ENCODE assay signal across 10 cellular contexts in genomic region chr3:17749705-17750293, GRCh38. TPM values are rescaled to one million over a fixed set of nuclear protein-coding genes. Genes with fewer than 3 reads are reported as not detected.
DNase-seq lines count a peak whose midpoint lies in the region; ATAC-seq and TF ChIP-seq lines count a peak whose summit lies in the region.
"Had no signal": no experiment of that assay in that cellular context is flagged by ENCODE, and none has a peak within 500 bp of the region (broad histone marks: within the 10 kb centered on the region; RNA-seq: fewer than 3 reads in every experiment).

No MANE protein-coding gene starts in this region.

- no peaks in the 10 kb centered on the region for H3K27me3 ChIP-seq in naive thymus-derived CD4-positive, alpha-beta T cell (ENCODE audit: control insufficient read depth in 2 of 2, insufficient read depth in 2 of 2, low read length in 2 of 2)
- no peaks in the 10 kb centered on the region for H3K27me3 ChIP-seq in H9 (ENCODE audit: insufficient read depth, low read length)

- CTCF ChIA-PET in naive thymus-derived CD4-positive, alpha-beta T cell (lab: Charles Lee) = no interaction called here

- DNase-seq in T-helper 2 cell treated with Interferon-gamma antibody and Interleukin-4, amounts not matched to agents 5 μg/mL and 100 μg/mL, for 36 hours (ENCODE audit: low spot score) = no peak
- DNase-seq in naive thymus-derived CD4-positive, alpha-beta T cell = no peak
- no peak for DNase-seq in H9
- no peak for DNase-seq in hypothalamus (lab: John Stamatoyannopoulos, UW)
- DNase-seq in posterior cingulate gyrus = no peak
- DNase-seq in NCI-H510A (lab: John Stamatoyannopoulos, UW) = no peak
- DNase-seq: left cardiac atrium, T1000 had no signal

- H3K14ac ChIP-seq in H9 (ENCODE audit: insufficient read depth, low read length) = no peak overlapping the region

- no peak overlapping the region for H3K4me2 ChIP-seq in H9 (ENCODE audit: insufficient read depth, insufficient read length, low read length)

- peak overlapping the region; percentile 18 for H3K4me3 ChIP-seq in naive thymus-derived CD4-positive, alpha-beta T cell (ENCODE audit: low read length)

- no peaks in the 10 kb centered on the region for H3K36me3 ChIP-seq in naive thymus-derived CD4-positive, alpha-beta T cell (ENCODE audit: control insufficient read depth in 2 of 3, insufficient read depth in 3 of 3, low read length in 3 of 3)

- no peak overlapping the region for H2BK5ac ChIP-seq in H9 (ENCODE audit: insufficient read length, low read length)

- no peaks in the 10 kb centered on the region for H3K9me3 Mint-ChIP-seq in T-helper 2 cell treated with Interferon-gamma antibody and Interleukin-4, amounts not matched to agents 5 μg/mL and 100 μg/mL, for 36 hours
- H3K9me3 Mint-ChIP-seq in naive thymus-derived CD4-positive, alpha-beta T cell = no peaks in the 10 kb centered on the region
- H3K9me3 Mint-ChIP-seq in H9 = no peaks in the 10 kb centered on the region

- H3K18ac ChIP-seq in H9 (ENCODE audit: insufficient read length, low read depth, low read length) = no peak overlapping the region

- no peak overlapping the region for H2BK15ac ChIP-seq in H9 (ENCODE audit: low read depth, low read length)

- ATAC-seq in GM18517 (IDR thresholded peaks at IDR 0.05; ENCODE audit: unreplicated experiment) = peak; percentile 41
- ATAC-seq in HG02610 (IDR thresholded peaks at IDR 0.05; ENCODE audit: unreplicated experiment) = peak; percentile 25
- ATAC-seq in naive thymus-derived CD4-positive, alpha-beta T cell = peak; percentile 41

- H4K20me1 ChIP-seq in H9 (ENCODE audit: control insufficient read depth, insufficient read depth, insufficient read length) = no peaks in the 10 kb centered on the region

- H2BK12ac ChIP-seq in H9 (ENCODE audit: insufficient read length, low read depth, low read length) = no peak overlapping the region

- H2AK5ac ChIP-seq in H9 (ENCODE audit: insufficient read length, low read length) = no peak overlapping the region

- TF ChIP-seq CTCF in H9 (conservative IDR thresholded peaks at IDR 0.05) = no peak

- H3K9ac ChIP-seq in H9 (ENCODE audit: extremely low read depth, insufficient read length, low read length) = no peak overlapping the region

- H3K36me3 Mint-ChIP-seq in T-helper 2 cell treated with Interferon-gamma antibody and Interleukin-4, amounts not matched to agents 5 μg/mL and 100 μg/mL, for 36 hours (ENCODE audit: low read depth) = no peaks in the 10 kb centered on the region
- H3K36me3 Mint-ChIP-seq in naive thymus-derived CD4-positive, alpha-beta T cell = peaks cover 0 to 1% (median 0%) of the 10 kb centered on the region in 5 donors
- H3K36me3 Mint-ChIP-seq in H9 (ENCODE audit: insufficient read depth in 1 of 3, low read depth in 3 of 3) = no peaks in the 10 kb centered on the region

- no CpG with 5 or more reads among the region's 3 CpGs for WGBS in H9 (ENCODE audit: extremely low coverage, insufficient read length, low lambda C conversion rate)

- H4K91ac ChIP-seq in H9 (ENCODE audit: insufficient read length, low read depth, low read length) = no peak overlapping the region

- peak overlapping the region; percentile 63 for H3K27ac Mint-ChIP-seq in T-helper 2 cell treated with Interferon-gamma antibody and Interleukin-4, amounts not matched to agents 5 μg/mL and 100 μg/mL, for 36 hours
- peak overlapping the region; percentile 4 to 93 (median 64) for H3K27ac Mint-ChIP-seq in naive thymus-derived CD4-positive, alpha-beta T cell
- no peak overlapping the region; a peak in 1 of 7 replicates for H3K27ac Mint-ChIP-seq in H9

- POLR2A ChIA-PET in naive thymus-derived CD4-positive, alpha-beta T cell (lab: Charles Lee) = no interaction called here

- peak overlapping the region; percentile 76 for H3K4me3 Mint-ChIP-seq in T-helper 2 cell treated with Interferon-gamma antibody and Interleukin-4, amounts not matched to agents 5 μg/mL and 100 μg/mL, for 36 hours
- peak overlapping the region; percentile 71 to 90 (median 85) for H3K4me3 Mint-ChIP-seq in naive thymus-derived CD4-positive, alpha-beta T cell
- no peak overlapping the region for H3K4me3 Mint-ChIP-seq in H9

- no peak overlapping the region for H3K23ac ChIP-seq in H9 (ENCODE audit: insufficient read length, low read depth, low read length)

- H4K5ac ChIP-seq in H9 (ENCODE audit: insufficient read length, low read depth, low read length) = no peak overlapping the region

- intact Hi-C loops in naive thymus-derived CD4-positive, alpha-beta T cell (cut with micrococcal nuclease) = loop anchor here (1.0 to 10.0 kb wide), 4 partner anchors 7 to 1485 kb away; partner anchors contain the start of genes DPH3 (in 1 of the 2), OXNAD1 (in 1 of the 2), SATB1 (in 1 of the 2) and TBC1D5 (in 1 of the 2)
- intact Hi-C loops in posterior cingulate gyrus (cut with DNase I) = no loop called here

- H4K8ac ChIP-seq in H9 (replicated peaks; ENCODE audit: insufficient read length, low read depth, low read length) = no peak overlapping the region

- H3K23me2 ChIP-seq in H9 (ENCODE audit: insufficient read length, low read depth, low read length, poor library complexity, severe bottlenecking) = no peaks in the 10 kb centered on the region

- no peak overlapping the region for H2BK120ac ChIP-seq in H9 (ENCODE audit: low read depth, low read length, poor library complexity, severe bottlenecking)

- H3K79me1 ChIP-seq in H9 (ENCODE audit: insufficient read depth, low read depth, low read length, poor library complexity, severe bottlenecking) = no peaks in the 10 kb centered on the region

- no peak overlapping the region for H3T11ph ChIP-seq in H9 (ENCODE audit: low read length)

- no peak overlapping the region for H3K27ac ChIP-seq in naive thymus-derived CD4-positive, alpha-beta T cell (ENCODE audit: low read depth, low read length)
- no peak overlapping the region for H3K27ac ChIP-seq in H9 (ENCODE audit: insufficient read length, low read depth, low read length)

- H2BK20ac ChIP-seq in H9 (ENCODE audit: low read depth, low read length, poor library complexity, severe bottlenecking) = no peak overlapping the region

- H3K9me3 ChIP-seq in naive thymus-derived CD4-positive, alpha-beta T cell (ENCODE audit: control insufficient read depth in 2 of 3, low read length in 3 of 3) = no peaks in the 10 kb centered on the region
- H3K9me3 ChIP-seq in H9 (ENCODE audit: control insufficient read depth, low read depth, low read length) = no peaks in the 10 kb centered on the region

- H3K4ac ChIP-seq in H9 (ENCODE audit: low read depth, low read length) = no peak overlapping the region

- H3K4me1 Mint-ChIP-seq in T-helper 2 cell treated with Interferon-gamma antibody and Interleukin-4, amounts not matched to agents 5 μg/mL and 100 μg/mL, for 36 hours (ENCODE audit: low read depth) = peaks cover 22% of the 10 kb centered on the region
- H3K4me1 Mint-ChIP-seq in naive thymus-derived CD4-positive, alpha-beta T cell = peaks cover 6 to 22% (median 18%) of the 10 kb centered on the region in 7 donors
- peaks cover 5 to 11% of the 10 kb centered on the region in 2 experiments; a peak in 3 of 4 replicates for H3K4me1 Mint-ChIP-seq in H9

- no peak overlapping the region for H3K56ac ChIP-seq in H9 (ENCODE audit: insufficient read length, low read depth, low read length)

- H3K4me1 ChIP-seq in naive thymus-derived CD4-positive, alpha-beta T cell (ENCODE audit: control insufficient read depth in 2 of 2, insufficient read depth in 2 of 2, low read length in 2 of 2) = peaks cover 0 to 5% of the 10 kb centered on the region in 2 donors
- H3K4me1 ChIP-seq in H9 (ENCODE audit: insufficient read depth, low read length) = no peaks in the 10 kb centered on the region

- no peaks in the 10 kb centered on the region for H3K79me2 ChIP-seq in H9 (ENCODE audit: insufficient read depth, low read length)

- H3K27me3 Mint-ChIP-seq in T-helper 2 cell treated with Interferon-gamma antibody and Interleukin-4, amounts not matched to agents 5 μg/mL and 100 μg/mL, for 36 hours (ENCODE audit: low read depth) = peaks cover 3% of the 10 kb centered on the region
- peaks cover 0 to 14% (median 0%) of the 10 kb centered on the region in 5 donors for H3K27me3 Mint-ChIP-seq in naive thymus-derived CD4-positive, alpha-beta T cell
- no peaks in the 10 kb centered on the region for H3K27me3 Mint-ChIP-seq in H9 (ENCODE audit: low read depth)

- no peak overlapping the region for H2AFZ ChIP-seq in H9 (ENCODE audit: low read length)

RNA-seq across cellular contexts. Expression of gene TBC1D5, which starts 7.4 kb away (rescaled TPM):
- 10 to 100 TPM; 30.5 to 54.0 (median 40.3) TPM for total RNA-seq in naive thymus-derived CD4-positive, alpha-beta T cell
- polyA plus RNA-seq in naive thymus-derived CD4-positive, alpha-beta T cell = 10 to 100 TPM; 30.6 to 31.7 TPM
- total RNA-seq in H9 (2021) = 25.0 and 28.5 TPM in 2 replicates

Comparison
In these comparisons a context has a peak if more than half of its experiments do, and no peak if none do; other contexts are left out.
1. H3K27ac Mint-ChIP-seq: peak in T-helper 2 cell treated with Interferon-gamma antibody and Interleukin-4, amounts not matched to agents 5 μg/mL and 100 μg/mL, for 36 hours (single experiment) and naive thymus-derived CD4-positive, alpha-beta T cell (9 of 9); none in H9 (0 of 3).
2. H3K4me3 Mint-ChIP-seq: peak in T-helper 2 cell treated with Interferon-gamma antibody and Interleukin-4, amounts not matched to agents 5 μg/mL and 100 μg/mL, for 36 hours (single experiment) and naive thymus-derived CD4-positive, alpha-beta T cell (10 of 10); none in H9 (0 of 2).
3. Peak in every context shown above with its lines, with median percentiles within 50 percentile points of each other: ATAC-seq.